ENCODE assay signal across 12 cellular contexts in genomic region chr1:160207751-160208150, GRCh38. TPM values are rescaled to one million over a fixed set of nuclear protein-coding genes. Genes with fewer than 3 reads are reported as not detected.
DNase-seq lines count a peak whose midpoint lies in the region; ATAC-seq and TF ChIP-seq lines count a peak whose summit lies in the region.
"Had no signal": no experiment of that assay in that cellular context is flagged by ENCODE, and none has a peak within 500 bp of the region (broad histone marks: within the 10 kb centered on the region; RNA-seq: fewer than 3 reads in every experiment).

No MANE protein-coding gene starts in this region.

- H2BK15ac ChIP-seq in IMR-90 (ENCODE audit: low read depth, low read length), result no peak overlapping the region

- no peak overlapping the region for H4K91ac ChIP-seq in IMR-90 (ENCODE audit: insufficient read depth, low read depth, low read length)

- H3K9me3 ChIP-seq in IMR-90 (ENCODE audit: control insufficient read depth, insufficient read depth, low read length), result no peaks in the 10 kb centered on the region

- no peak overlapping the region for H3K27ac Mint-ChIP-seq in dendritic cell treated with granulocyte-macrophage colony-stimulating factor and Interleukin-4, amounts not matched to agents 40 ng/mL and 50 ng/mL, for 4 days
- H3K27ac Mint-ChIP-seq in neural crest cell (ENCODE audit: unreplicated experiment) (peak overlapping the region; percentile 31), Calu3 (ENCODE audit: unreplicated experiment) (no peak overlapping the region)

- peaks cover 49% of the 10 kb centered on the region for H3K4me1 ChIP-seq in ACC112 (ENCODE audit: control insufficient read depth, insufficient read depth, low read length, unreplicated experiment)
- H3K4me1 ChIP-seq in IMR-90 (ENCODE audit: control insufficient read depth, insufficient read depth, low read length), result peaks cover 44% of the 10 kb centered on the region

- H2AK9ac ChIP-seq in IMR-90 (replicated peaks; ENCODE audit: low read depth, low read length, poor library complexity), result peak overlapping the region; percentile 60

- peaks cover 32 to 80% of the 10 kb centered on the region in 2 experiments for H3K79me1 ChIP-seq in IMR-90 (ENCODE audit: low read depth in 1 of 2, low read length in 2 of 2)

- POLR2A ChIA-PET in IMR-90 (lab: Charles Lee; ENCODE audit: unreplicated experiment), result no interaction called here

- intact Hi-C loops in IMR-90 (cut with micrococcal nuclease) (no loop called here), Calu3 (cut with micrococcal nuclease; ENCODE audit: unreplicated experiment) (no loop called here)
- intact Hi-C loops in dendritic cell treated with granulocyte-macrophage colony-stimulating factor and Interleukin-4, amounts not matched to agents 40 ng/mL and 50 ng/mL, for 4 days (cut with micrococcal nuclease), result no loop called here

- H3K4me1 Mint-ChIP-seq in dendritic cell treated with granulocyte-macrophage colony-stimulating factor and Interleukin-4, amounts not matched to agents 40 ng/mL and 50 ng/mL, for 4 days (ENCODE audit: low read depth), result peaks cover 77% of the 10 kb centered on the region
- H3K4me1 Mint-ChIP-seq in neural crest cell (peaks cover 72% of the 10 kb centered on the region), Calu3 (ENCODE audit: low read depth, unreplicated experiment) (peaks cover 36% of the 10 kb centered on the region)

- no peak overlapping the region for H3K56ac ChIP-seq in IMR-90 (ENCODE audit: extremely low read depth, insufficient read depth, low read length)

- no peak overlapping the region for H2BK20ac ChIP-seq in IMR-90 (ENCODE audit: low read depth, low read length)

- no peaks in the 10 kb centered on the region for H3K27me3 Mint-ChIP-seq in dendritic cell treated with granulocyte-macrophage colony-stimulating factor and Interleukin-4, amounts not matched to agents 40 ng/mL and 50 ng/mL, for 4 days
- H3K27me3 Mint-ChIP-seq in neural crest cell (ENCODE audit: low read depth), result no peaks in the 10 kb centered on the region
- no peaks in the 10 kb centered on the region for H3K27me3 Mint-ChIP-seq in Calu3 (ENCODE audit: unreplicated experiment)

- WGBS in IMR-90 (ENCODE audit: extremely low coverage in 2 of 2, insufficient read length in 1 of 2), 2 experiments, result 40% methylated on average over 1 of the region's 5 CpGs; no CpG with 5 or more reads in 1 of the 2 experiments

- H3K4me3 Mint-ChIP-seq in dendritic cell treated with granulocyte-macrophage colony-stimulating factor and Interleukin-4, amounts not matched to agents 40 ng/mL and 50 ng/mL, for 4 days, result peak overlapping the region; percentile 22
- H3K4me3 Mint-ChIP-seq in neural crest cell, result peak overlapping the region; percentile 87
- no peak overlapping the region for H3K4me3 Mint-ChIP-seq in Calu3 (ENCODE audit: low read depth, unreplicated experiment)

- peaks cover 64% of the 10 kb centered on the region for H3K79me2 ChIP-seq in ACC112 (ENCODE audit: control insufficient read depth, insufficient read depth, low read length, unreplicated experiment)

- BruUV-seq in IMR-90 (replicated peaks; lab: Mats Ljungman, UMichigan) (TSS peak; percentile 24), Calu3 (replicated peaks; lab: Mats Ljungman, UMichigan) (no TSS peak)

- H3K27ac ChIP-seq in ACC112 (ENCODE audit: low read depth, low read length), result peak overlapping the region; percentile 98; the same call in 1 of the 2 replicates
- H3K27ac ChIP-seq in IMR-90 (ENCODE audit: insufficient read depth, low read length), result peak overlapping the region; percentile 39; the same call in 1 of the 2 replicates

- H3K36me3 ChIP-seq in ACC112 (ENCODE audit: insufficient read depth, low read length), result peaks cover 6% of the 10 kb centered on the region; the same call in 1 of the 2 replicates
- H3K36me3 ChIP-seq in IMR-90 (ENCODE audit: control insufficient read depth, insufficient read depth, low read length), result peaks cover 47% of the 10 kb centered on the region

- CTCF ChIA-PET in IMR-90 (lab: Yijun Ruan, JAX) (interaction anchor here (3.0 kb wide), 1 partner anchor 14 kb away, joined by 10 read pairs; no protein-coding TSS in a partner anchor), Calu3 (lab: Charles Lee) (no interaction called here)

- no peak overlapping the region for H4K5ac ChIP-seq in IMR-90 (ENCODE audit: low read depth, low read length)

- DNase-seq in IMR-90 (no peak), neural crest cell (ENCODE audit: low read depth, low spot score) (no peak), Calu3 (no peak), erythroblast (lab: John Stamatoyannopoulos, UW) (no peak), activated gamma-delta T cell treated with Interleukin-2 at 50 U/mL for 16 hours (no peak), mucosa of gallbladder (ENCODE audit: low spot score) (no peak)
- DNase-seq: NCI-H2029 treated with DMSO at 0.1 percent for 48 hours; stimulated activated CD4-positive, alpha-beta T cell treated with anti-CD3 and anti-CD28 coated beads, Interleukin-1b, Interleukin-23, amount 100 ng/mL, for 48 hours had no signal

- no peak; the same call in 1 of the 2 replicates for TF ChIP-seq POLR2A in IMR-90 (IDR thresholded peaks at IDR 0.05; ENCODE audit: low read depth, low read length)
- TF ChIP-seq POLR2A in erythroblast (IDR thresholded peaks at IDR 0.05; ENCODE audit: low read length), result no peak

- H3K27me3 ChIP-seq in ACC112 (ENCODE audit: insufficient read depth, low read length) (no peaks in the 10 kb centered on the region), IMR-90 (ENCODE audit: control insufficient read depth, insufficient read depth, low read length) (no peaks in the 10 kb centered on the region)

- peak overlapping the region; percentile 10; the same call in 1 of the 2 replicates for H3K4me2 ChIP-seq in IMR-90 (ENCODE audit: low read depth, low read length)

- H2BK5ac ChIP-seq in IMR-90 (ENCODE audit: low read depth, low read length, poor library complexity, severe bottlenecking), result peak overlapping the region; percentile 92

- ATAC-seq in IMR-90 (ENCODE audit: low read depth), result no peak
- ATAC-seq: HepG2 had no signal

- TF ChIP-seq CTCF in IMR-90 (conservative IDR thresholded peaks at IDR 0.05; ENCODE audit: low read depth, low read length) (no peak), neural crest cell (conservative IDR thresholded peaks at IDR 0.05) (no peak), Calu3 (IDR thresholded peaks at IDR 0.05; ENCODE audit: unreplicated experiment) (no peak)

- peak overlapping the region; percentile 57; the same call in 1 of the 2 replicates for H3K4ac ChIP-seq in IMR-90 (ENCODE audit: low read depth, low read length)

- H3K14ac ChIP-seq in IMR-90 (replicated peaks; ENCODE audit: low read depth, low read length), result peak overlapping the region; percentile 25; the same call in 1 of the 2 replicates

- peaks cover 66% of the 10 kb centered on the region for H4K20me1 ChIP-seq in IMR-90 (ENCODE audit: insufficient read depth, low read length)

- no peak overlapping the region for H3K18ac ChIP-seq in IMR-90 (ENCODE audit: low read depth, low read length)

- peak overlapping the region; percentile 10 to 21; a peak in 2 of 4 replicates for H4K8ac ChIP-seq in IMR-90 (ENCODE audit: low read depth in 2 of 2, low read length in 2 of 2)

- 0 out of 2 replicates have a peak overlapping the region, but pooled peaks have one; percentile 54 for H2AK5ac ChIP-seq in IMR-90 (ENCODE audit: low read depth, low read length)

- H3K23ac ChIP-seq in IMR-90 (ENCODE audit: low read depth, low read length), result peak overlapping the region; percentile 31; the same call in 1 of the 2 replicates

- H3K36me3 Mint-ChIP-seq in dendritic cell treated with granulocyte-macrophage colony-stimulating factor and Interleukin-4, amounts not matched to agents 40 ng/mL and 50 ng/mL, for 4 days (ENCODE audit: low read depth), result peaks cover 68% of the 10 kb centered on the region
- H3K36me3 Mint-ChIP-seq in neural crest cell (ENCODE audit: low read depth) (peaks cover 10% of the 10 kb centered on the region), Calu3 (ENCODE audit: insufficient read depth, unreplicated experiment) (peaks cover 77% of the 10 kb centered on the region)

- H2BK120ac ChIP-seq in IMR-90 (ENCODE audit: low read depth, low read length), result 0 out of 2 replicates have a peak overlapping the region, but pooled peaks have one; percentile 17

- no peak overlapping the region for H3K9ac ChIP-seq in IMR-90 (ENCODE audit: low read depth, low read length)

- H3K4me3 ChIP-seq in ACC112 (ENCODE audit: low read depth, low read length), result peak overlapping the region; percentile 11; the same call in 1 of the 2 replicates
- no peak overlapping the region for H3K4me3 ChIP-seq in IMR-90 (ENCODE audit: insufficient read depth, low read depth, low read length)

- H2AFZ ChIP-seq in ACC112 (ENCODE audit: low read length, unreplicated experiment) (no peak overlapping the region), IMR-90 (replicated peaks; ENCODE audit: low read length, poor library complexity) (no peak overlapping the region)

- no peak for TF ChIP-seq RAD21 in IMR-90 (IDR thresholded peaks at IDR 0.05; ENCODE audit: low read length)

- peaks cover 51% of the 10 kb centered on the region for H3K9me1 ChIP-seq in IMR-90 (ENCODE audit: insufficient read depth, low read length)

- H3K9me3 Mint-ChIP-seq in dendritic cell treated with granulocyte-macrophage colony-stimulating factor and Interleukin-4, amounts not matched to agents 40 ng/mL and 50 ng/mL, for 4 days, result no peaks in the 10 kb centered on the region
- H3K9me3 Mint-ChIP-seq in neural crest cell (no peaks in the 10 kb centered on the region), Calu3 (ENCODE audit: low read depth, unreplicated experiment) (no peaks in the 10 kb centered on the region)

- dilution Hi-C loops in IMR-90 (cut with HindIII; ENCODE audit: low sequenced_read_pairs, unreplicated experiment), result no loop called here

- in situ Hi-C loops in IMR-90 (cut with MboI; ENCODE audit: low sequenced_read_pairs), result no loop called here

RNA-seq across cellular contexts. Expression of gene PEA15, which starts 2.6 kb away (rescaled TPM):
- total RNA-seq in IMR-90 (2012; rRNA removed) (265 and 296 TPM in 2 replicates), neural crest cell (113 and 117 TPM in 2 replicates), Calu3 (2022) (128 and 153 TPM in 2 replicates), mucosa of gallbladder (138 TPM)
- 710 and 754 TPM in 2 replicates for polyA plus RNA-seq in IMR-90 (2012; rRNA removed)
- 217 and 257 TPM in 2 replicates for polyA plus RNA-seq in IMR-90 (2012; cell fraction: cytosol; rRNA removed)
- 129 and 289 TPM in 2 replicates for polyA plus RNA-seq in IMR-90 (2012; cell fraction: nucleus; rRNA removed; ENCODE audit: low replicate concordance)

RNA-seq across cellular contexts. Expression of gene CASQ1, which starts 17.4 kb away (rescaled TPM):
- 0.18 TPM in 1 of 2 replicates, not detected in the other for total RNA-seq in IMR-90 (2012; rRNA removed)
- polyA plus RNA-seq in IMR-90 (2012; rRNA removed), result 0.10 and 0.21 TPM in 2 replicates
- 0.09 and 0.14 TPM in 2 replicates for polyA plus RNA-seq in IMR-90 (2012; cell fraction: cytosol; rRNA removed)
- polyA plus RNA-seq in IMR-90 (2012; cell fraction: nucleus; rRNA removed; ENCODE audit: low replicate concordance), result 0.07 TPM in 1 of 2 replicates, not detected in the other
- total RNA-seq in neural crest cell, result 0.16 and 0.26 TPM in 2 replicates
- total RNA-seq in Calu3 (2022), result not detected in 2 replicates
- total RNA-seq in mucosa of gallbladder, result 0.37 TPM
- total RNA-seq: RPMI7951 had no signal

RNA-seq across cellular contexts. Expression of gene DCAF8, which starts 54.6 kb away (rescaled TPM):
- total RNA-seq in IMR-90 (2012; rRNA removed), result 83.3 TPM in 2 replicates
- polyA plus RNA-seq in IMR-90 (2012; rRNA removed), result 74.9 and 83.8 TPM in 2 replicates
- polyA plus RNA-seq in IMR-90 (2012; cell fraction: cytosol; rRNA removed), result 28.3 and 31.3 TPM in 2 replicates
- 277 and 555 TPM in 2 replicates for polyA plus RNA-seq in IMR-90 (2012; cell fraction: nucleus; rRNA removed; ENCODE audit: low replicate concordance)
- 124 and 130 TPM in 2 replicates for total RNA-seq in neural crest cell
- 119 and 126 TPM in 2 replicates for total RNA-seq in Calu3 (2022)
- 147 TPM for total RNA-seq in mucosa of gallbladder

RNA-seq across cellular contexts. Expression of gene ATP1A4, which starts 56.3 kb away (rescaled TPM):
- total RNA-seq in IMR-90 (2012; rRNA removed) (not detected in 2 replicates), neural crest cell (0.20 and 0.35 TPM in 2 replicates), Calu3 (2022) (not detected in 2 replicates), mucosa of gallbladder (0.43 TPM)
- not detected in 2 replicates for polyA plus RNA-seq in IMR-90 (2012; rRNA removed)
- not detected in 2 replicates for polyA plus RNA-seq in IMR-90 (2012; cell fraction: cytosol; rRNA removed)
- not detected in 2 replicates for polyA plus RNA-seq in IMR-90 (2012; cell fraction: nucleus; rRNA removed; ENCODE audit: low replicate concordance)
- total RNA-seq: HepG2, RPMI7951 had no signal
- polyA plus RNA-seq: HepG2 had no signal
